33 cellular contexts compared by ENCODE assay signal in the genomic region with DNA sequence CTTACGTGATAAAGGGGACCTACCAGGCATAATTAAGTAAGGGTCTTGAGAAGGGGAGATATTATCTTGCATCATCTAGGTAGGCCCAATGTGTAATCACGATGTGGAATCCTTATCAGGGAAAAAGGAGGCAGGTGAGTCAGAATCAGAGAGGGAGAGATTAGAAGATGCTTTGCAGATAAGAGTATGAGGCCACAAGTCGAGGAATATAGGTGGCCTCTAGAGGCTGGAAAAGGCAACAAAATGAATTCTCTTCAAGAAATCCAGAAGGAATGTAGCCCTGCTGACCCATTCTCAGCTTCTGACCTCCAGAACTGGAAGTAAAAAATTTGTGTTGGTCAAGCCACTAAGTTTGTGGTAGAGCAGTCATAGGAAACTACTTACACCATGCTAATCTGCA. TPM values are rescaled to one million over a fixed set of nuclear protein-coding genes. Genes with fewer than 3 reads are reported as not detected.
"Had no signal": no experiment of that assay in that cellular context is flagged by ENCODE, and none has a peak within 500 bp of the region (broad histone marks: within the 10 kb centered on the region; RNA-seq: fewer than 3 reads in every experiment).

No MANE protein-coding gene starts in this region.

- H3K9me3 ChIP-seq: adrenal gland, ascending aorta, esophagus squamous epithelium, gastroesophageal sphincter had no signal

- H3K4me3 Mint-ChIP-seq: activated B cell treated with CpG ODN at 0.5 μM for 24 hours; activated naive CD4-positive, alpha-beta T cell treated with anti-CD3 and anti-CD28 coated beads for 36 hours; activated naive CD4-positive, alpha-beta T cell treated with anti-CD3 and anti-CD28 coated beads, Interleukin-2, amount 50 U/mL, for 24 hours; activated naive CD8-positive, alpha-beta T cell treated with anti-CD3 and anti-CD28 coated beads for 36 hours; activated naive CD8-positive, alpha-beta T cell treated with anti-CD3 and anti-CD28 coated beads, Interleukin-2, amount 50 U/mL, for 24 hours; activated T-cell treated with anti-CD3 and anti-CD28 coated beads, Interleukin-2, amount 50 U/mL, for 24 hours; activated T-helper 1 cell treated with anti-CD3 and anti-CD28 coated beads, Interleukin-12 subunit alpha, Interleukin-12 subunit beta, Interleukin-2, Interleukin-4 antibody, amounts not matched to agents 30 ng/mL and 10 ng/mL and 1 ng/mL, durations not matched to agents 14 hours and 24 hours and 36 hours; T-helper 17 cell; T-helper 2 cell treated with Interferon-gamma antibody and Interleukin-4, amounts not matched to agents 5 μg/mL and 100 μg/mL, for 36 hours had no signal

- H3K27me3 ChIP-seq: adrenal gland, ascending aorta, brain microvascular endothelial cell, esophagus squamous epithelium, gastroesophageal sphincter had no signal

- DNase-seq: activated B cell treated with CpG ODN at 0.5 μM for 24 hours; activated CD4-positive, alpha-beta T cell treated with anti-CD3 and anti-CD28 coated beads for 48 hours; activated CD4-positive, alpha-beta T cell treated with anti-CD3 and anti-CD28 coated beads, Interleukin-2, amount 50 U/mL, for 1 hour; activated CD4-positive, alpha-beta T cell treated with anti-CD3 and anti-CD28 coated beads, Interleukin-2, amount 50 U/mL, for 48 hours; activated CD8-positive, alpha-beta memory T cell treated with anti-CD3 and anti-CD28 coated beads, Interleukin-2, amount 50 U/mL, for 48 hours; activated effector memory CD4-positive, alpha-beta T cell treated with anti-CD3 and anti-CD28 coated beads, Interleukin-2, amount 50 U/mL, for 16 hours; activated naive CD4-positive, alpha-beta T cell treated with anti-CD3 and anti-CD28 coated beads for 36 hours; activated naive CD8-positive, alpha-beta T cell treated with anti-CD3 and anti-CD28 coated beads for 36 hours; activated naive CD8-positive, alpha-beta T cell treated with anti-CD3 and anti-CD28 coated beads, Interleukin-2, amount 50 U/mL, for 24 hours; activated T-cell treated with anti-CD3 and anti-CD28 coated beads for 4 hours; activated T-cell treated with anti-CD3 and anti-CD28 coated beads, Interleukin-2, amount 50 U/mL, for 24 hours; adrenal gland; brain microvascular endothelial cell; cortex of kidney; dermis blood vessel endothelial cell; effector CD4-positive, alpha-beta T cell; effector memory CD8-positive, alpha-beta T cell; esophagus squamous epithelium; foreskin melanocyte; T-helper 1 cell; T-helper 17 cell; T1000; WERI-Rb-1 had no signal

- H3K9me3 Mint-ChIP-seq: activated naive CD4-positive, alpha-beta T cell treated with anti-CD3 and anti-CD28 coated beads for 36 hours; activated T-helper 1 cell treated with anti-CD3 and anti-CD28 coated beads, Interleukin-12 subunit alpha, Interleukin-12 subunit beta, Interleukin-2, Interleukin-4 antibody, amounts not matched to agents 30 ng/mL and 10 ng/mL and 1 ng/mL, durations not matched to agents 14 hours and 24 hours and 36 hours had no signal

- H3K27ac Mint-ChIP-seq: activated B cell treated with CpG ODN at 0.5 μM for 24 hours; activated naive CD4-positive, alpha-beta T cell treated with anti-CD3 and anti-CD28 coated beads for 36 hours; activated naive CD4-positive, alpha-beta T cell treated with anti-CD3 and anti-CD28 coated beads, Interleukin-2, amount 50 U/mL, for 24 hours; activated naive CD8-positive, alpha-beta T cell treated with anti-CD3 and anti-CD28 coated beads for 36 hours; activated T-cell treated with anti-CD3 and anti-CD28 coated beads, Interleukin-2, amount 50 U/mL, for 24 hours; activated T-helper 1 cell treated with anti-CD3 and anti-CD28 coated beads, Interleukin-12 subunit alpha, Interleukin-12 subunit beta, Interleukin-2, Interleukin-4 antibody, amounts not matched to agents 30 ng/mL and 10 ng/mL and 1 ng/mL, durations not matched to agents 14 hours and 24 hours and 36 hours; activated T-helper 2 cell treated with anti-CD3 and anti-CD28 coated beads, Interferon-gamma antibody, Interleukin-2, Interleukin-4, amounts not matched to agents 10 μg/mL and 5 μg/mL and 100 μg/mL, durations not matched to agents 14 hours and 24 hours and 36 hours; T-helper 17 cell; T-helper 2 cell treated with Interferon-gamma antibody and Interleukin-4, amounts not matched to agents 5 μg/mL and 100 μg/mL, for 36 hours had no signal

- H3K27me3 Mint-ChIP-seq: activated B cell treated with CpG ODN at 0.5 μM for 24 hours; activated naive CD4-positive, alpha-beta T cell treated with anti-CD3 and anti-CD28 coated beads, Interleukin-2, amount 50 U/mL, for 24 hours; activated naive CD8-positive, alpha-beta T cell treated with anti-CD3 and anti-CD28 coated beads for 36 hours; activated naive CD8-positive, alpha-beta T cell treated with anti-CD3 and anti-CD28 coated beads, Interleukin-2, amount 50 U/mL, for 24 hours; activated T-cell treated with anti-CD3 and anti-CD28 coated beads, Interleukin-2, amount 50 U/mL, for 24 hours; effector memory CD8-positive, alpha-beta T cell; T-helper 17 cell had no signal

- H3K36me3 ChIP-seq: adrenal gland, ascending aorta, brain microvascular endothelial cell, esophagus squamous epithelium, gastroesophageal sphincter, WERI-Rb-1 had no signal

- H3K4me1 ChIP-seq: adrenal gland, ascending aorta, esophagus squamous epithelium, gastroesophageal sphincter had no signal

- ATAC-seq: activated CD4-positive, CD25-positive, alpha-beta regulatory T cell treated with anti-CD3 and anti-CD28 coated beads, Interleukin-2, amount 50 U/mL, for 24 hours; activated naive CD8-positive, alpha-beta T cell treated with anti-CD3 and anti-CD28 coated beads, Interleukin-2, amount 50 U/mL, for 24 hours; effector memory CD8-positive, alpha-beta T cell; gastroesophageal sphincter; T-helper 17 cell had no signal

- H3K27ac ChIP-seq: adrenal gland, ascending aorta, brain microvascular endothelial cell, epithelial cell of prostate, esophagus squamous epithelium, gastroesophageal sphincter, WERI-Rb-1 had no signal

- H3K4me3 ChIP-seq: adrenal gland, ascending aorta, esophagus squamous epithelium, gastroesophageal sphincter had no signal

RNA-seq across cellular contexts. Expression of a gene that starts 51.9 kb away (rescaled TPM):
- total RNA-seq: activated T-helper 1 cell treated with anti-CD3 and anti-CD28 coated beads, Interleukin-12 subunit alpha, Interleukin-12 subunit beta, Interleukin-2, Interleukin-4 antibody, amounts not matched to agents 30 ng/mL and 10 ng/mL and 1 ng/mL, durations not matched to agents 14 hours and 24 hours and 36 hours; activated T-helper 2 cell treated with anti-CD3 and anti-CD28 coated beads, Interferon-gamma antibody, Interleukin-2, Interleukin-4, amounts not matched to agents 10 μg/mL and 5 μg/mL and 100 μg/mL, durations not matched to agents 14 hours and 24 hours and 36 hours; endothelial cell of umbilical vein; glomerular endothelial cell had no signal
- polyA plus RNA-seq: endothelial cell of umbilical vein had no signal
